Comparison of ENCODE assay signal across 18 cellular contexts in the genomic region with DNA sequence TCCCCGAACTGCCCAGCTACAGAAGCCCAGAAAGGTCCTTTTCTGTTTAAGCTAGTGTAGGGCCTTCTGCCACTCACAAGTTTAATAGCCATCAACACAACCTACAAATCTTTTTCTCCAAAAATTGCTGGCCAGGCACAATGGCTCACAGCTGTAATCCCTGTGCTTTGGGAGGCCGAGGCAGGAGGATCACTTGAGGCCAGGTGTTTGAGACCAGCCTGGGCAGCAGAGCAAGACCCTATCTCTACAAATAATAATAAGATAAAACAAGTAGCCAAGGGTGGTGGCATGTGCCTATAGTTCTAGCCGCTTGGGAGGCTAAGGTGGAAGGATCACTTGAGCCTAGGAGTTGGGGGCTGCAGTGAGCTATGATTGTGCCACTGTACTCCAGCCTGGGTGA.
DNase-seq lines count a peak whose midpoint lies in the region; FAIRE-seq and TF ChIP-seq lines count a peak whose summit lies in the region.
"Had no signal": no experiment of that assay in that cellular context is flagged by ENCODE, and none has a peak within 500 bp of the region (broad histone marks: within the 10 kb centered on the region; RNA-seq: fewer than 3 reads in every experiment).

No MANE protein-coding gene starts in this region.

- H3K9ac ChIP-seq in HUES64 (ENCODE audit: low read depth, low read length), result no peak overlapping the region
- no peak overlapping the region for H3K9ac ChIP-seq in colonic mucosa (ENCODE audit: low read depth in 2 of 2, low read length in 2 of 2)
- no peak overlapping the region for H3K9ac ChIP-seq in mesenchymal stem cell (ENCODE audit: low read length)
- H3K9ac ChIP-seq: GM23248 had no signal

- H2BK15ac ChIP-seq in mesenchymal stem cell (ENCODE audit: low read depth, poor library complexity, severe bottlenecking), result no peak overlapping the region

- no peaks in the 10 kb centered on the region for H3K9me3 ChIP-seq in HUES64 (ENCODE audit: insufficient read depth, low read depth, low read length)
- H3K9me3 ChIP-seq in colonic mucosa, result no peaks in the 10 kb centered on the region
- no peaks in the 10 kb centered on the region for H3K9me3 ChIP-seq in mesenchymal stem cell (ENCODE audit: control insufficient read depth, low read length)

- no peaks in the 10 kb centered on the region for H3K9me3 Mint-ChIP-seq in type B pancreatic cell
- H3K9me3 Mint-ChIP-seq: CD4-positive, alpha-beta T cell had no signal

- no peak overlapping the region for H3K14ac ChIP-seq in mesenchymal stem cell (ENCODE audit: low read length in 2 of 2)

- H3K23ac ChIP-seq in mesenchymal stem cell (ENCODE audit: low read length in 2 of 2), result no peak overlapping the region

- no peak overlapping the region for H2BK120ac ChIP-seq in mesenchymal stem cell (ENCODE audit: low read depth, low read length)

- peak overlapping the region; percentile 56; the same call in 1 of the 2 replicates for H3K27ac ChIP-seq in HUES64 (ENCODE audit: low read depth, low read length)
- peak overlapping the region; percentile 22 for H3K27ac ChIP-seq in colonic mucosa
- no peak overlapping the region for H3K27ac ChIP-seq in mesenchymal stem cell (ENCODE audit: low read length, poor library complexity, severe bottlenecking)
- H3K27ac ChIP-seq: GM23248 had no signal

- no peak overlapping the region for H3K18ac ChIP-seq in mesenchymal stem cell (ENCODE audit: low read depth in 1 of 2, low read length in 2 of 2)

- no peaks in the 10 kb centered on the region for H3K79me1 ChIP-seq in mesenchymal stem cell (replicated peaks; ENCODE audit: low read length, poor library complexity, severe bottlenecking)

- peaks cover 46% of the 10 kb centered on the region for H3K4me1 Mint-ChIP-seq in type B pancreatic cell (ENCODE audit: unreplicated experiment)
- H3K4me1 Mint-ChIP-seq: B cell had no signal

- no peak for TF ChIP-seq CTCF in colonic mucosa (IDR thresholded peaks at IDR 0.05)
- TF ChIP-seq CTCF in type B pancreatic cell (conservative IDR thresholded peaks at IDR 0.05), result no peak

- H3K4me3 ChIP-seq in HUES64 (ENCODE audit: low read length) (no peak overlapping the region), colonic mucosa (no peak overlapping the region), mesenchymal stem cell (ENCODE audit: insufficient read depth in 1 of 2, low read depth in 1 of 2, low read length in 2 of 2) (no peak overlapping the region)
- H3K4me3 ChIP-seq: GM23248 had no signal

- no peak overlapping the region for H2AFZ ChIP-seq in mesenchymal stem cell (ENCODE audit: low read depth, low read length)
- H2AFZ ChIP-seq: GM23248 had no signal

- 77% methylated on average over 3 of the region's 3 CpGs for WGBS in HUES64
- 47% methylated on average over 2 of the region's 3 CpGs for WGBS in mesenchymal stem cell

- no peak overlapping the region for H4K91ac ChIP-seq in mesenchymal stem cell (ENCODE audit: low read length)

- H3K27me3 Mint-ChIP-seq in type B pancreatic cell, result peaks cover 20% of the 10 kb centered on the region
- H3K27me3 Mint-ChIP-seq: B cell; CD4-positive, alpha-beta T cell had no signal

- H3K36me3 Mint-ChIP-seq in type B pancreatic cell, result no peaks in the 10 kb centered on the region

- intact Hi-C loops in colonic mucosa (cut with DNase I), result no loop called here

- H3K4ac ChIP-seq in mesenchymal stem cell (ENCODE audit: low read depth in 1 of 2, low read length in 2 of 2), result no peak overlapping the region

- no peak for FAIRE-seq in GM19239 (lab: Jason Lieb, UNC)
- FAIRE-seq: A204.1, G401.6, GM12891, HepG2 had no signal

- H3K27me3 ChIP-seq in HUES64 (ENCODE audit: insufficient read depth, low read length) (peaks cover 22% of the 10 kb centered on the region; the same call in 1 of the 2 replicates), colonic mucosa (no peaks in the 10 kb centered on the region), mesenchymal stem cell (ENCODE audit: control insufficient read depth in 1 of 2, insufficient read depth in 1 of 2, low read length in 2 of 2) (peaks cover 2 to 9% of the 10 kb centered on the region in 2 experiments)

- H2BK12ac ChIP-seq in mesenchymal stem cell (ENCODE audit: low read length in 2 of 2), result no peak overlapping the region

- DNase-seq in colonic mucosa (no peak), mesenchymal stem cell (no peak), type B pancreatic cell (ENCODE audit: extremely low spot score, unreplicated experiment) (no peak), UCSD-AML1 (lab: John Stamatoyannopoulos, UW; ENCODE audit: unreplicated experiment) (no peak), GM19239 (ENCODE audit: insufficient read length, low spot score) (no peak), GM19238 (ENCODE audit: insufficient read length, low spot score) (no peak), Kasumi-1 (lab: John Stamatoyannopoulos, UW) (no peak)
- DNase-seq: CD4-positive, alpha-beta T cell; DMS79 treated with DMSO at 0.1 percent for 48 hours; EL; GM23248; H9 had no signal

- H3K27ac Mint-ChIP-seq in type B pancreatic cell, result peak overlapping the region; percentile 55
- H3K27ac Mint-ChIP-seq: B cell; CD4-positive, alpha-beta T cell; H9 had no signal

- H3K4me3 Mint-ChIP-seq in type B pancreatic cell, result no peak overlapping the region
- H3K4me3 Mint-ChIP-seq: B cell; CD4-positive, alpha-beta T cell; H9 had no signal

- H3K4me1 ChIP-seq in HUES64 (ENCODE audit: insufficient read depth, low read length), result peaks cover 38% of the 10 kb centered on the region
- no peaks in the 10 kb centered on the region for H3K4me1 ChIP-seq in colonic mucosa
- peaks cover 9% of the 10 kb centered on the region for H3K4me1 ChIP-seq in mesenchymal stem cell (ENCODE audit: control insufficient read depth, insufficient read depth, low read depth, low read length)

- no peak overlapping the region for H2AK5ac ChIP-seq in mesenchymal stem cell (ENCODE audit: low read length, severe bottlenecking)

- no peak overlapping the region for H2BK5ac ChIP-seq in mesenchymal stem cell (ENCODE audit: low read depth, low read length, poor library complexity, severe bottlenecking)

- no peak overlapping the region for H3K4me2 ChIP-seq in mesenchymal stem cell (ENCODE audit: low read length, poor library complexity, severe bottlenecking)

- H3K36me3 ChIP-seq in HUES64 (ENCODE audit: insufficient read depth, low read length), result no peaks in the 10 kb centered on the region
- H3K36me3 ChIP-seq in colonic mucosa, result no peaks in the 10 kb centered on the region
- no peaks in the 10 kb centered on the region for H3K36me3 ChIP-seq in mesenchymal stem cell (ENCODE audit: control insufficient read depth in 1 of 2, insufficient read depth in 2 of 2, low read depth in 1 of 2, low read length in 2 of 2)

- peak overlapping the region; percentile 33 for H4K8ac ChIP-seq in mesenchymal stem cell (ENCODE audit: low read length)
